8 cellular contexts compared by ENCODE assay signal in genomic region chr9:114507726-114508125, GRCh38. TPM values are rescaled to one million over a fixed set of nuclear protein-coding genes. Genes with fewer than 3 reads are reported as not detected.
DNase-seq lines count a peak whose midpoint lies in the region; ATAC-seq and TF ChIP-seq lines count a peak whose summit lies in the region.

No MANE protein-coding gene starts in this region.

- peaks cover 11 to 33% (median 29%) of the 10 kb centered on the region in 4 donors for H3K4me1 ChIP-seq in esophagus muscularis mucosa

- H3K36me3 ChIP-seq in esophagus muscularis mucosa, result no peaks in the 10 kb centered on the region

- DNase-seq in ACHN, result peak; percentile 38
- DNase-seq in GM10266 (ENCODE audit: extremely low spot score), result peak; percentile 58
- DNase-seq in NOMO-1 treated with DMSO at 0.1 percent for 48 hours (lab: John Stamatoyannopoulos, UW; ENCODE audit: unreplicated experiment), result peak; percentile 57
- no peak for DNase-seq in esophagus muscularis mucosa (ENCODE audit: extremely low spot score)
- no peak for DNase-seq in stimulated activated naive B cell treated with anti-CD40 and anti-IgM and Interleukin-4, amounts not matched to agents 10 μg/mL and 1 μg/mL and 100 μg/mL, for 72 hours
- no peak for DNase-seq in effector CD8-positive, alpha-beta T cell (lab: John Stamatoyannopoulos, UW)
- no peak for DNase-seq in endothelial cell (ENCODE audit: low spot score)

- H3K4me3 ChIP-seq in esophagus muscularis mucosa, result no peak overlapping the region

- H3K9me3 ChIP-seq in esophagus muscularis mucosa, result no peaks in the 10 kb centered on the region

- intact Hi-C loops in esophagus muscularis mucosa (cut with DNase I), result loop anchor here (5.0 to 10.0 kb wide), 2 partner anchors 100 to 107 kb away; partner anchors contain the start of gene TMEM268

- TF ChIP-seq POLR2A in esophagus muscularis mucosa (IDR thresholded peaks at IDR 0.05; ENCODE audit: low read depth), result no peak

- no peak overlapping the region for H3K4me3 Mint-ChIP-seq in stimulated activated naive B cell treated with anti-CD40 and anti-IgM and Interleukin-4, amounts not matched to agents 10 μg/mL and 1 μg/mL and 100 μg/mL, for 72 hours
- no peak overlapping the region for H3K4me3 Mint-ChIP-seq in endothelial cell (ENCODE audit: unreplicated experiment)

- no peaks in the 10 kb centered on the region for H3K9me3 Mint-ChIP-seq in stimulated activated naive B cell treated with anti-CD40 and anti-IgM and Interleukin-4, amounts not matched to agents 10 μg/mL and 1 μg/mL and 100 μg/mL, for 72 hours
- no peaks in the 10 kb centered on the region for H3K9me3 Mint-ChIP-seq in endothelial cell (ENCODE audit: unreplicated experiment)

- peak overlapping the region; percentile 20 for H3K27ac Mint-ChIP-seq in stimulated activated naive B cell treated with anti-CD40 and anti-IgM and Interleukin-4, amounts not matched to agents 10 μg/mL and 1 μg/mL and 100 μg/mL, for 72 hours
- no peak overlapping the region for H3K27ac Mint-ChIP-seq in endothelial cell (ENCODE audit: unreplicated experiment)

- no peak for ATAC-seq in stimulated activated naive B cell treated with anti-CD40 and anti-IgM and Interleukin-4, amounts not matched to agents 10 μg/mL and 1 μg/mL and 100 μg/mL, for 72 hours (replicated peaks)
- no peak for ATAC-seq in GM18517 (IDR thresholded peaks at IDR 0.05; ENCODE audit: unreplicated experiment)

- H3K4me1 Mint-ChIP-seq in stimulated activated naive B cell treated with anti-CD40 and anti-IgM and Interleukin-4, amounts not matched to agents 10 μg/mL and 1 μg/mL and 100 μg/mL, for 72 hours, result peaks cover 16 to 28% of the 10 kb centered on the region in 2 donors
- no peaks in the 10 kb centered on the region for H3K4me1 Mint-ChIP-seq in endothelial cell (ENCODE audit: unreplicated experiment)

- in situ Hi-C loops in ACHN (cut with HindIII; ENCODE audit: low pct_ligation_motif_present, low pct_unique_long_range_greater_than_20kb, low sequenced_read_pairs), result no loop called here

- H3K27me3 ChIP-seq in esophagus muscularis mucosa, result no peaks in the 10 kb centered on the region

- H3K36me3 Mint-ChIP-seq in stimulated activated naive B cell treated with anti-CD40 and anti-IgM and Interleukin-4, amounts not matched to agents 10 μg/mL and 1 μg/mL and 100 μg/mL, for 72 hours, result no peaks in the 10 kb centered on the region
- H3K36me3 Mint-ChIP-seq in endothelial cell (ENCODE audit: low read depth, unreplicated experiment), result peaks cover 5% of the 10 kb centered on the region

- H3K27me3 Mint-ChIP-seq in stimulated activated naive B cell treated with anti-CD40 and anti-IgM and Interleukin-4, amounts not matched to agents 10 μg/mL and 1 μg/mL and 100 μg/mL, for 72 hours, result peaks cover 15 to 21% of the 10 kb centered on the region in 2 donors
- H3K27me3 Mint-ChIP-seq in endothelial cell (ENCODE audit: unreplicated experiment), result peaks cover 15% of the 10 kb centered on the region

- WGBS in esophagus muscularis mucosa, result 17% methylated on average over 3 of the region's 3 CpGs

- no peak for TF ChIP-seq EP300 in esophagus muscularis mucosa (IDR thresholded peaks at IDR 0.05)

- TF ChIP-seq CTCF in GM10266 (IDR thresholded peaks at IDR 0.05; ENCODE audit: control insufficient read depth, insufficient read depth, low read depth, missing control alignments) (peak; percentile 45), esophagus muscularis mucosa (IDR thresholded peaks at IDR 0.05) (peak; percentile 28 to 39 (median 28)), endothelial cell (IDR thresholded peaks at IDR 0.05; ENCODE audit: unreplicated experiment) (no peak)

- H3K27ac ChIP-seq in esophagus muscularis mucosa (replicated peaks in 1 of 4), result no peak overlapping the region

RNA-seq across cellular contexts. Expression of gene WHRN, which starts 2.5 kb away (rescaled TPM):
- total RNA-seq in esophagus muscularis mucosa, result 10 to 100 TPM in 2 of 4 donors, 1 to 10 TPM in 2; 8.1 to 12.6 (median 10.7) TPM
- total RNA-seq in endothelial cell (ENCODE audit: unreplicated experiment), result 4.1 TPM

Comparison
In these comparisons a context has a peak if more than half of its experiments do, and no peak if none do; other contexts are left out.
1. DNase-seq: peak in ACHN (single experiment), GM10266 (single experiment) and NOMO-1 treated with DMSO at 0.1 percent for 48 hours (single experiment); none in esophagus muscularis mucosa (single experiment), stimulated activated naive B cell treated with anti-CD40 and anti-IgM and Interleukin-4, amounts not matched to agents 10 μg/mL and 1 μg/mL and 100 μg/mL, for 72 hours (single experiment), effector CD8-positive, alpha-beta T cell (single experiment) and endothelial cell (single experiment).